Comparison of ENCODE assay signal across 24 cellular contexts in the genomic region with DNA sequence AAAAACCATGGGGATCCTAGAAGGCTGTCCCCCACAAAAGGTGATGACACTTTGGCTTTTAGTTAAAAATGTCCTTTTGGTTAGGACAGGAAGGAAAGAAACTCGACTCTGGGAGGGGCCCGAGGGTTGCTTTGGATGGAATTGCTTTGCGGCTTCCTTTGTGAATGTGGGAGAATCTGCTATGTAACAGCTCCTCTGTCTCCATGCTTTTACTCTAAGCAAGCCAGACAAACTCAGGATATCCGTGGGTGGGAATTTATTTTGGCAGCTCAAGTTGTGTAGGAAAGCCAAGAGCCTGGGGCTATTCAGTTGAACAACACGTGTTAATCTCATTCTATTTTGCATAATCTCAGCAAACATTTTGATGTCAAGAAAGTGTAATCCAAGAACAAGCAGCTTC.
DNase-seq lines count a peak whose midpoint lies in the region; ATAC-seq and TF ChIP-seq lines count a peak whose summit lies in the region.
"Had no signal": no experiment of that assay in that cellular context is flagged by ENCODE, and none has a peak within 500 bp of the region (broad histone marks: within the 10 kb centered on the region; RNA-seq: fewer than 3 reads in every experiment).

No MANE protein-coding gene starts in this region.

- intact Hi-C loops in body of pancreas (cut with DNase I), result no loop called here
- intact Hi-C loops in left cardiac atrium (cut with DNase I), result no loop called here
- intact Hi-C loops in sciatic nerve (cut with DNase I), result no loop called here

- no peak overlapping the region for H3K27ac ChIP-seq in body of pancreas
- H3K27ac ChIP-seq: colonic mucosa had no signal

- H3K9me3 ChIP-seq in body of pancreas, result no peaks in the 10 kb centered on the region
- H3K9me3 ChIP-seq: BE2C, colonic mucosa had no signal

- peak; percentile 42 for ATAC-seq in body of pancreas
- ATAC-seq in left cardiac atrium, result peak; percentile 91 to 94
- ATAC-seq in sciatic nerve, result peak; percentile 82
- no peak for ATAC-seq in HG03045 (IDR thresholded peaks at IDR 0.05; ENCODE audit: unreplicated experiment)
- ATAC-seq: T-helper 17 cell had no signal

- TF ChIP-seq CTCF in body of pancreas (IDR thresholded peaks at IDR 0.05), result no peak

- no peaks in the 10 kb centered on the region for H3K27me3 ChIP-seq in body of pancreas
- H3K27me3 ChIP-seq: BE2C, colonic mucosa had no signal

- H3K4me3 ChIP-seq in body of pancreas, result no peak overlapping the region
- H3K4me3 ChIP-seq: colonic mucosa had no signal

- WGBS in body of pancreas, 2 donors, result 51 to 53% methylated on average over 5 of the region's 5 CpGs

- peak; percentile 78 for DNase-seq in NCI-H345 (lab: John Stamatoyannopoulos, UW)
- no peak for DNase-seq in NCI-H345 treated with DMSO at 0.1 percent for 48 hours (lab: John Stamatoyannopoulos, UW; ENCODE audit: unreplicated experiment)
- peak in 1 of 4 donors; percentile 19 for DNase-seq in body of pancreas
- DNase-seq in left cardiac atrium, result peak; percentile 50
- DNase-seq in sciatic nerve (ENCODE audit: low spot score), result no peak
- no peak for DNase-seq in A172 (ENCODE audit: low spot score)
- DNase-seq in T1000 (lab: John Stamatoyannopoulos, UW), result no peak
- DNase-seq: 8988T; activated CD4-positive, alpha-beta T cell treated with anti-CD3 and anti-CD28 coated beads, Interleukin-2, amount 50 U/mL, for 48 hours; activated naive CD4-positive, alpha-beta T cell treated with anti-CD3 and anti-CD28 coated beads, Interleukin-2, amount 10 ng/mL, durations not matched to agents 7 days and 5 days; activated T-cell treated with anti-CD3 and anti-CD28 coated beads for 4 hours; BE2C; Calu3; colonic mucosa; head of caudate nucleus; HFFc6; NCI-H1092 treated with DMSO at 0.1 percent for 48 hours; NCI-H2107; NCI-H524; occipital lobe; retina; SHP77 treated with DMSO at 0.1 percent for 48 hours; T-helper 17 cell had no signal

- no peaks in the 10 kb centered on the region for H3K4me1 ChIP-seq in body of pancreas
- H3K4me1 ChIP-seq: colonic mucosa had no signal

- no peaks in the 10 kb centered on the region for H3K36me3 ChIP-seq in body of pancreas (replicated peaks in 1 of 2; ENCODE audit: insufficient read depth in 1 of 2, low read depth in 2 of 2)
- H3K36me3 ChIP-seq: BE2C, colonic mucosa had no signal

- no peak for TF ChIP-seq POLR2A in body of pancreas (IDR thresholded peaks at IDR 0.05)

Comparison
In these comparisons a context has a peak if more than half of its experiments do, and no peak if none do; other contexts are left out.
1. DNase-seq: peak in NCI-H345 (single experiment) and left cardiac atrium (single experiment); none in NCI-H345 treated with DMSO at 0.1 percent for 48 hours (single experiment), sciatic nerve (single experiment), A172 (single experiment) and T1000 (single experiment).